In the genomic region with DNA sequence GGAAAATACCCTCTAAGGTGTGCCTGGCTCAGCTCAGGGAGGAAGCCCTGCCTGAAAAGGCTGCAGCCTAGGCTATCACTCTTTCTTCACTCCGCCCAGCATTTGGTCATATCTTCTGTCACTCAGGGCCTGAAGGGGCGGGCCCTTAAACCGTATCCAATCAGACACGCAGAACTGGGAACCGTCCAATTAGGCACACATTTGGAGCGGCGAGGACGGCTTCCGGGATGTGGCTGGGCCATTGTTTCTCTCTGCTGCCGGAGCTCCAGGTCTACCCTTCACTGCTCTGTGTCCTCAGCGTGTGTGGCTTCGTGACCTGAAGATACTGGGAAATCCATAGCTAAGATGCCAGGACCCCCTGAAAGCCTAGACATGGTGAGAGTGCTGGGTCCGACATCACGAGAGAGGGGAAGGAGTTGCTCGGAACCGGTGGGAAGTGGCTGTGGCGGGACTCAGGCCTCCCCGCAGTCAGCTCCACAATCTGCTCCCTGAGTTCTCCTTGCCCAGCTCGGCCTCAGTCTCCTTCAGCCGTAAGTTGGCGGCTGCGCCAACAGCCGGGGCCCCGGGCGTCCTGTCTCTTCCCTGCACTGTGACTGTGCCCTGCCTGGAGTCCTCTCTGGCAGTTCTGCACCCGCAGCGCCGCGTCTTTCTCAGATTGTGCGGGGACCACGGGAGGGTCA, we compare ENCODE assay signal across 1 cellular context.
TF ChIP-seq lines count a peak whose summit lies in the region.

Gene ZNF493, plus strand, starts transcription at position 241 of the 680 bp plus-strand sequence. Its CDS starts 105 bp downstream, at position 346.

TF ChIP-seq in K562, 482 proteins besides CTCF, POLR2A, EP300 and RAD21 (continued from another document and continues in another):
- no peak for TF ChIP-seq HIVEP1 (CRISPR knock-in tag; IDR thresholded peaks at IDR 0.05)
- TF ChIP-seq DNMT1 (IDR thresholded peaks at IDR 0.05) = no peak
- TF ChIP-seq TAF7 (tag; IDR thresholded peaks at IDR 0.05) = peak; percentile 52; the same call in 1 of the 2 replicates
- TF ChIP-seq ZFP36 (IDR thresholded peaks at IDR 0.05; ENCODE audit: low read depth, low read length, partially characterized antibody) = no peak
- no peak for TF ChIP-seq ATF1 (CRISPR knock-in tag; IDR thresholded peaks at IDR 0.05)
- TF ChIP-seq ATF1 (tag; IDR thresholded peaks at IDR 0.05) = peak; percentile 75
- peak in 1 of 3 experiments; percentile 36 for TF ChIP-seq YY1 (IDR thresholded peaks at IDR 0.05; ENCODE audit: borderline replicate concordance in 1 of 3, control insufficient read depth in 1 of 3, extremely low read depth in 1 of 3, insufficient read depth in 3 of 3, insufficient read length in 1 of 3, insufficient replicate concordance in 2 of 3, low read depth in 1 of 3, low read length in 2 of 3)
- TF ChIP-seq, protein P1, sequence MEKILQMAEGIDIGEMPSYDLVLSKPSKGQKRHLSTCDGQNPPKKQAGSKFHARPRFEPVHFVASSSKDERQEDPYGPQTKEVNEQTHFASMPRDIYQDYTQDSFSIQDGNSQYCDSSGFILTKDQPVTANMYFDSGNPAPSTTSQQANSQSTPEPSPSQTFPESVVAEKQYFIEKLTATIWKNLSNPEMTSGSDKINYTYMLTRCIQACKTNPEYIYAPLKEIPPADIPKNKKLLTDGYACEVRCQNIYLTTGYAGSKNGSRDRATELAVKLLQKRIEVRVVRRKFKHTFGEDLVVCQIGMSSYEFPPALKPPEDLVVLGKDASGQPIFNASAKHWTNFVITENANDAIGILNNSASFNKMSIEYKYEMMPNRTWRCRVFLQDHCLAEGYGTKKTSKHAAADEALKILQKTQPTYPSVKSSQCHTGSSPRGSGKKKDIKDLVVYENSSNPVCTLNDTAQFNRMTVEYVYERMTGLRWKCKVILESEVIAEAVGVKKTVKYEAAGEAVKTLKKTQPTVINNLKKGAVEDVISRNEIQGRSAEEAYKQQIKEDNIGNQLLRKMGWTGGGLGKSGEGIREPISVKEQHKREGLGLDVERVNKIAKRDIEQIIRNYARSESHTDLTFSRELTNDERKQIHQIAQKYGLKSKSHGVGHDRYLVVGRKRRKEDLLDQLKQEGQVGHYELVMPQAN (IDR thresholded peaks at IDR 0.05; ENCODE audit: borderline replicate concordance) = peak; percentile 50; the same call in 1 of the 2 replicates
- TF ChIP-seq CXXC5 (CRISPR knock-in tag; IDR thresholded peaks at IDR 0.05) = peak; percentile 45; the same call in 1 of the 2 replicates
- TF ChIP-seq, protein P2, sequence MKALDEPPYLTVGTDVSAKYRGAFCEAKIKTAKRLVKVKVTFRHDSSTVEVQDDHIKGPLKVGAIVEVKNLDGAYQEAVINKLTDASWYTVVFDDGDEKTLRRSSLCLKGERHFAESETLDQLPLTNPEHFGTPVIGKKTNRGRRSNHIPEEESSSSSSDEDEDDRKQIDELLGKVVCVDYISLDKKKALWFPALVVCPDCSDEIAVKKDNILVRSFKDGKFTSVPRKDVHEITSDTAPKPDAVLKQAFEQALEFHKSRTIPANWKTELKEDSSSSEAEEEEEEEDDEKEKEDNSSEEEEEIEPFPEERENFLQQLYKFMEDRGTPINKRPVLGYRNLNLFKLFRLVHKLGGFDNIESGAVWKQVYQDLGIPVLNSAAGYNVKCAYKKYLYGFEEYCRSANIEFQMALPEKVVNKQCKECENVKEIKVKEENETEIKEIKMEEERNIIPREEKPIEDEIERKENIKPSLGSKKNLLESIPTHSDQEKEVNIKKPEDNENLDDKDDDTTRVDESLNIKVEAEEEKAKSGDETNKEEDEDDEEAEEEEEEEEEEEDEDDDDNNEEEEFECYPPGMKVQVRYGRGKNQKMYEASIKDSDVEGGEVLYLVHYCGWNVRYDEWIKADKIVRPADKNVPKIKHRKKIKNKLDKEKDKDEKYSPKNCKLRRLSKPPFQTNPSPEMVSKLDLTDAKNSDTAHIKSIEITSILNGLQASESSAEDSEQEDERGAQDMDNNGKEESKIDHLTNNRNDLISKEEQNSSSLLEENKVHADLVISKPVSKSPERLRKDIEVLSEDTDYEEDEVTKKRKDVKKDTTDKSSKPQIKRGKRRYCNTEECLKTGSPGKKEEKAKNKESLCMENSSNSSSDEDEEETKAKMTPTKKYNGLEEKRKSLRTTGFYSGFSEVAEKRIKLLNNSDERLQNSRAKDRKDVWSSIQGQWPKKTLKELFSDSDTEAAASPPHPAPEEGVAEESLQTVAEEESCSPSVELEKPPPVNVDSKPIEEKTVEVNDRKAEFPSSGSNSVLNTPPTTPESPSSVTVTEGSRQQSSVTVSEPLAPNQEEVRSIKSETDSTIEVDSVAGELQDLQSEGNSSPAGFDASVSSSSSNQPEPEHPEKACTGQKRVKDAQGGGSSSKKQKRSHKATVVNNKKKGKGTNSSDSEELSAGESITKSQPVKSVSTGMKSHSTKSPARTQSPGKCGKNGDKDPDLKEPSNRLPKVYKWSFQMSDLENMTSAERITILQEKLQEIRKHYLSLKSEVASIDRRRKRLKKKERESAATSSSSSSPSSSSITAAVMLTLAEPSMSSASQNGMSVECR (CRISPR knock-in tag; IDR thresholded peaks at IDR 0.05) = 0 out of 2 replicates have a peak, but pooled peaks have one; percentile 41
- TF ChIP-seq ZNF263 (CRISPR knock-in tag; IDR thresholded peaks at IDR 0.05; ENCODE audit: borderline replicate concordance) = no peak
- TF ChIP-seq NFATC3 (IDR thresholded peaks at IDR 0.05) = no peak
- TF ChIP-seq, protein P3, sequence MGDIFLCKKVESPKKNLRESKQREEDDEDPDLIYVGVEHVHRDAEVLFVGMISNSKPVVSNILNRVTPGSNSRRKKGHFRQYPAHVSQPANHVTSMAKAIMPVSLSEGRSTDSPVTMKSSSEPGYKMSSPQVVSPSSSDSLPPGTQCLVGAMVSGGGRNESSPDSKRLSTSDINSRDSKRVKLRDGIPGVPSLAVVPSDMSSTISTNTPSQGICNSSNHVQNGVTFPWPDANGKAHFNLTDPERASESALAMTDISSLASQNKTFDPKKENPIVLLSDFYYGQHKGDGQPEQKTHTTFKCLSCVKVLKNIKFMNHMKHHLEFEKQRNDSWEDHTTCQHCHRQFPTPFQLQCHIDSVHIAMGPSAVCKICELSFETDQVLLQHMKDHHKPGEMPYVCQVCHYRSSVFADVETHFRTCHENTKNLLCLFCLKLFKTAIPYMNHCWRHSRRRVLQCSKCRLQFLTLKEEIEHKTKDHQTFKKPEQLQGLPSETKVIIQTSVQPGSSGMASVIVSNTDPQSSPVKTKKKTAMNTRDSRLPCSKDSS (IDR thresholded peaks at IDR 0.05; ENCODE audit: low read depth, partially characterized antibody) = no peak
- peak; percentile 73 for TF ChIP-seq SP2 (IDR thresholded peaks at IDR 0.05; ENCODE audit: extremely low read depth, low read depth, low read length, poor library complexity, severe bottlenecking)
- TF ChIP-seq FOXM1 (IDR thresholded peaks at IDR 0.05; ENCODE audit: low read depth) = peak; percentile 12; the same call in 1 of the 2 replicates
- TF ChIP-seq FOXM1 (CRISPR knock-in tag; IDR thresholded peaks at IDR 0.05; ENCODE audit: low read depth) = no peak
- TF ChIP-seq ZNF384 (IDR thresholded peaks at IDR 0.05; ENCODE audit: low read depth, low read length) = no peak
- TF ChIP-seq, protein P4, sequence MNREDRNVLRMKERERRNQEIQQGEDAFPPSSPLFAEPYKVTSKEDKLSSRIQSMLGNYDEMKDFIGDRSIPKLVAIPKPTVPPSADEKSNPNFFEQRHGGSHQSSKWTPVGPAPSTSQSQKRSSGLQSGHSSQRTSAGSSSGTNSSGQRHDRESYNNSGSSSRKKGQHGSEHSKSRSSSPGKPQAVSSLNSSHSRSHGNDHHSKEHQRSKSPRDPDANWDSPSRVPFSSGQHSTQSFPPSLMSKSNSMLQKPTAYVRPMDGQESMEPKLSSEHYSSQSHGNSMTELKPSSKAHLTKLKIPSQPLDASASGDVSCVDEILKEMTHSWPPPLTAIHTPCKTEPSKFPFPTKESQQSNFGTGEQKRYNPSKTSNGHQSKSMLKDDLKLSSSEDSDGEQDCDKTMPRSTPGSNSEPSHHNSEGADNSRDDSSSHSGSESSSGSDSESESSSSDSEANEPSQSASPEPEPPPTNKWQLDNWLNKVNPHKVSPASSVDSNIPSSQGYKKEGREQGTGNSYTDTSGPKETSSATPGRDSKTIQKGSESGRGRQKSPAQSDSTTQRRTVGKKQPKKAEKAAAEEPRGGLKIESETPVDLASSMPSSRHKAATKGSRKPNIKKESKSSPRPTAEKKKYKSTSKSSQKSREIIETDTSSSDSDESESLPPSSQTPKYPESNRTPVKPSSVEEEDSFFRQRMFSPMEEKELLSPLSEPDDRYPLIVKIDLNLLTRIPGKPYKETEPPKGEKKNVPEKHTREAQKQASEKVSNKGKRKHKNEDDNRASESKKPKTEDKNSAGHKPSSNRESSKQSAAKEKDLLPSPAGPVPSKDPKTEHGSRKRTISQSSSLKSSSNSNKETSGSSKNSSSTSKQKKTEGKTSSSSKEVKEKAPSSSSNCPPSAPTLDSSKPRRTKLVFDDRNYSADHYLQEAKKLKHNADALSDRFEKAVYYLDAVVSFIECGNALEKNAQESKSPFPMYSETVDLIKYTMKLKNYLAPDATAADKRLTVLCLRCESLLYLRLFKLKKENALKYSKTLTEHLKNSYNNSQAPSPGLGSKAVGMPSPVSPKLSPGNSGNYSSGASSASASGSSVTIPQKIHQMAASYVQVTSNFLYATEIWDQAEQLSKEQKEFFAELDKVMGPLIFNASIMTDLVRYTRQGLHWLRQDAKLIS (CRISPR knock-in tag; IDR thresholded peaks at IDR 0.05) = 0 out of 2 replicates have a peak, but pooled peaks have one; percentile 59
- no peak for TF ChIP-seq HDAC2 (IDR thresholded peaks at IDR 0.05)
- peak; percentile 81 for TF ChIP-seq RBM25 (IDR thresholded peaks at IDR 0.05; ENCODE audit: low read depth, low read length, severe bottlenecking)
- TF ChIP-seq, protein P5, sequence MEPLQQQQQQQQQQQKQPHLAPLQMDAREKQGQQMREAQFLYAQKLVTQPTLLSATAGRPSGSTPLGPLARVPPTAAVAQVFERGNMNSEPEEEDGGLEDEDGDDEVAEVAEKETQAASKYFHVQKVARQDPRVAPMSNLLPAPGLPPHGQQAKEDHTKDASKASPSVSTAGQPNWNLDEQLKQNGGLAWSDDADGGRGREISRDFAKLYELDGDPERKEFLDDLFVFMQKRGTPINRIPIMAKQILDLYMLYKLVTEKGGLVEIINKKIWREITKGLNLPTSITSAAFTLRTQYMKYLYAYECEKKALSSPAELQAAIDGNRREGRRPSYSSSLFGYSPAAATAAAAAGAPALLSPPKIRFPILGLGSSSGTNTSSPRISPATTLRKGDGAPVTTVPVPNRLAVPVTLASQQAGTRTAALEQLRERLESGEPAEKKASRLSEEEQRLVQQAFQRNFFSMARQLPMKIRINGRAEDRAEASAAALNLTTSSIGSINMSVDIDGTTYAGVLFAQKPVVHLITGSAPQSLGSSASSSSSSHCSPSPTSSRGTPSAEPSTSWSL (CRISPR knock-in tag; IDR thresholded peaks at IDR 0.05; ENCODE audit: borderline replicate concordance) = no peak
- TF ChIP-seq STAT5B (CRISPR knock-in tag; IDR thresholded peaks at IDR 0.05) = no peak
- TF ChIP-seq HDAC8 (tag; IDR thresholded peaks at IDR 0.05) = no peak
- TF ChIP-seq BCLAF1 (IDR thresholded peaks at IDR 0.05; ENCODE audit: borderline replicate concordance in 1 of 2, control insufficient read depth in 1 of 2, low read depth in 2 of 2, low read length in 1 of 2) = no peak
- no peak for TF ChIP-seq ZNF3 (CRISPR knock-in tag; IDR thresholded peaks at IDR 0.05)
- no peak for TF ChIP-seq SP1 (CRISPR knock-in tag; IDR thresholded peaks at IDR 0.05)
- TF ChIP-seq POLR2AphosphoS5 (IDR thresholded peaks at IDR 0.05; ENCODE audit: control insufficient read depth, insufficient read depth, low read depth, low read length) = peak; percentile 65; the same call in 1 of the 2 replicates
- TF ChIP-seq, protein P6, sequence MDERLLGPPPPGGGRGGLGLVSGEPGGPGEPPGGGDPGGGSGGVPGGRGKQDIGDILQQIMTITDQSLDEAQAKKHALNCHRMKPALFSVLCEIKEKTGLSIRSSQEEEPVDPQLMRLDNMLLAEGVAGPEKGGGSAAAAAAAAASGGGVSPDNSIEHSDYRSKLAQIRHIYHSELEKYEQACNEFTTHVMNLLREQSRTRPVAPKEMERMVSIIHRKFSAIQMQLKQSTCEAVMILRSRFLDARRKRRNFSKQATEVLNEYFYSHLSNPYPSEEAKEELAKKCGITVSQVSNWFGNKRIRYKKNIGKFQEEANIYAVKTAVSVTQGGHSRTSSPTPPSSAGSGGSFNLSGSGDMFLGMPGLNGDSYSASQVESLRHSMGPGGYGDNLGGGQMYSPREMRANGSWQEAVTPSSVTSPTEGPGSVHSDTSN (CRISPR knock-in tag; IDR thresholded peaks at IDR 0.05; ENCODE audit: low read depth) = peak; percentile 86
- TF ChIP-seq, protein P6 (tag; conservative IDR thresholded peaks at IDR 0.05; ENCODE audit: low read depth) = peak; percentile 98
